28 cellular contexts compared by ENCODE assay signal in genomic region chr2:36031476-36031875, GRCh38.
A peak's percentile ranks its signal among the peaks of the same experiment; 100 is the strongest.
DNase-seq lines count a peak whose midpoint lies in the region; ATAC-seq, FAIRE-seq and TF ChIP-seq lines count a peak whose summit lies in the region.
"Had no signal": no experiment of that assay in that cellular context is flagged by ENCODE, and none has a peak within 500 bp of the region (broad histone marks: within the 10 kb centered on the region; RNA-seq: fewer than 3 reads in every experiment).

No MANE protein-coding gene starts in this region.

- no peaks in the 10 kb centered on the region for H3K27me3 ChIP-seq in GM23338 (ENCODE audit: insufficient read depth)
- H3K27me3 ChIP-seq in right cardiac atrium (ENCODE audit: control insufficient read depth, insufficient read depth), result no peaks in the 10 kb centered on the region
- H3K27me3 ChIP-seq: BE2C, BLaER1 had no signal

- no peaks in the 10 kb centered on the region for H3K36me3 Mint-ChIP-seq in GM23338 (ENCODE audit: low read depth)
- H3K36me3 Mint-ChIP-seq in activated T-helper 2 cell treated with anti-CD3 and anti-CD28 coated beads, Interferon-gamma antibody, Interleukin-2, Interleukin-4, amounts not matched to agents 10 μg/mL and 5 μg/mL and 100 μg/mL, durations not matched to agents 14 hours and 24 hours and 36 hours (ENCODE audit: low read depth), result no peaks in the 10 kb centered on the region
- H3K36me3 Mint-ChIP-seq: CD14-positive monocyte; CD4-positive, alpha-beta memory T cell; CD4-positive, CD25-positive, alpha-beta regulatory T cell had no signal

- ATAC-seq in GM23338 (no peak), right cardiac atrium (no peak)
- ATAC-seq: GM12878 had no signal

- H3K36me3 ChIP-seq in GM23338 (ENCODE audit: insufficient read depth), result no peaks in the 10 kb centered on the region
- H3K36me3 ChIP-seq: BE2C, BLaER1 had no signal

- TF ChIP-seq CTCF in GM23338 (conservative IDR thresholded peaks at IDR 0.05; ENCODE audit: low read depth in 2 of 2), result no peak

- H3K27ac ChIP-seq in GM23338 (ENCODE audit: low read depth) (no peak overlapping the region), right cardiac atrium (ENCODE audit: low read length) (no peak overlapping the region)
- H3K27ac ChIP-seq: BLaER1 had no signal

- no peak overlapping the region for H3K4me2 ChIP-seq in GM23338
- H3K4me2 ChIP-seq: BLaER1 had no signal

- no peaks in the 10 kb centered on the region for H3K9me3 ChIP-seq in right cardiac atrium (ENCODE audit: control insufficient read depth, low read length)
- H3K9me3 ChIP-seq: BE2C, BLaER1 had no signal

- no peaks in the 10 kb centered on the region for H3K4me1 Mint-ChIP-seq in GM23338
- no peaks in the 10 kb centered on the region for H3K4me1 Mint-ChIP-seq in activated T-helper 2 cell treated with anti-CD3 and anti-CD28 coated beads, Interferon-gamma antibody, Interleukin-2, Interleukin-4, amounts not matched to agents 10 μg/mL and 5 μg/mL and 100 μg/mL, durations not matched to agents 14 hours and 24 hours and 36 hours (ENCODE audit: low read depth)
- H3K4me1 Mint-ChIP-seq: CD14-positive monocyte had no signal

- H3K9me2 ChIP-seq in GM23338 (ENCODE audit: insufficient read depth), result no peaks in the 10 kb centered on the region

- H3F3A ChIP-seq in GM23338 (replicated peaks; ENCODE audit: low read depth), result no peaks in the 10 kb centered on the region

- DNase-seq in GM19239 (ENCODE audit: insufficient read length, low spot score), result no peak
- no peak for DNase-seq in GM23338 (ENCODE audit: low spot score)
- DNase-seq in glomerular visceral epithelial cell (ENCODE audit: extremely low spot score), result peak; percentile 1
- peak; percentile 64 for DNase-seq in renal cortical epithelial cell (ENCODE audit: low read depth)
- DNase-seq in NCI-H146 (lab: John Stamatoyannopoulos, UW), result no peak
- DNase-seq in activated T-helper 2 cell treated with anti-CD3 and anti-CD28 coated beads, Interferon-gamma antibody, Interleukin-2, Interleukin-4, amounts not matched to agents 10 μg/mL and 5 μg/mL and 100 μg/mL, durations not matched to agents 14 hours and 24 hours and 36 hours (ENCODE audit: low spot score), result no peak
- DNase-seq in right cardiac atrium, result no peak
- DNase-seq: 8988T; ACHN; BE2C; C1 segment of cervical spinal cord; CD4-positive, alpha-beta memory T cell; CD4-positive, CD25-positive, alpha-beta regulatory T cell; CD8-positive, alpha-beta memory T cell; COR-L47; DMS 273 treated with DMSO at 0.1 percent for 48 hours; DMS153; DMS53; DMS79; DND-41; EL; GDM1 had no signal

- no peaks in the 10 kb centered on the region for H3K79me2 ChIP-seq in GM23338 (replicated peaks; ENCODE audit: insufficient read depth)

- no peaks in the 10 kb centered on the region for H3K27me3 Mint-ChIP-seq in GM23338 (ENCODE audit: insufficient read depth, low read depth, poor library complexity)
- peaks cover 2% of the 10 kb centered on the region for H3K27me3 Mint-ChIP-seq in activated T-helper 2 cell treated with anti-CD3 and anti-CD28 coated beads, Interferon-gamma antibody, Interleukin-2, Interleukin-4, amounts not matched to agents 10 μg/mL and 5 μg/mL and 100 μg/mL, durations not matched to agents 14 hours and 24 hours and 36 hours (ENCODE audit: low read depth)
- H3K27me3 Mint-ChIP-seq: CD4-positive, CD25-positive, alpha-beta regulatory T cell had no signal

- no peak overlapping the region for H3K4me3 Mint-ChIP-seq in GM23338
- no peak overlapping the region for H3K4me3 Mint-ChIP-seq in activated T-helper 2 cell treated with anti-CD3 and anti-CD28 coated beads, Interferon-gamma antibody, Interleukin-2, Interleukin-4, amounts not matched to agents 10 μg/mL and 5 μg/mL and 100 μg/mL, durations not matched to agents 14 hours and 24 hours and 36 hours (ENCODE audit: low read depth)
- H3K4me3 Mint-ChIP-seq: CD14-positive monocyte; CD4-positive, alpha-beta memory T cell; CD4-positive, CD25-positive, alpha-beta regulatory T cell; CD8-positive, alpha-beta memory T cell had no signal

- H4K20me1 ChIP-seq in GM23338 (replicated peaks; ENCODE audit: insufficient read depth), result no peaks in the 10 kb centered on the region
- H4K20me1 ChIP-seq: BLaER1 had no signal

- peak overlapping the region; percentile 33; the same call in 1 of the 2 replicates for H2AFZ ChIP-seq in GM23338

- intact Hi-C loops in activated T-helper 2 cell treated with anti-CD3 and anti-CD28 coated beads, Interferon-gamma antibody, Interleukin-2, Interleukin-4, amounts not matched to agents 10 μg/mL and 5 μg/mL and 100 μg/mL, durations not matched to agents 14 hours and 24 hours and 36 hours (cut with micrococcal nuclease), result no loop called here
- intact Hi-C loops in right cardiac atrium (cut with DNase I), result no loop called here

- H3K4me1 ChIP-seq in GM23338 (ENCODE audit: insufficient read depth), result no peaks in the 10 kb centered on the region
- H3K4me1 ChIP-seq in right cardiac atrium (ENCODE audit: control insufficient read depth, insufficient read depth, low read length), result no peaks in the 10 kb centered on the region
- H3K4me1 ChIP-seq: BE2C, BLaER1 had no signal

- FAIRE-seq in GM19239 (lab: Jason Lieb, UNC), result peak; percentile 47
- FAIRE-seq: A204.1, GM12878, GM12892, GM18507 had no signal

- no peak overlapping the region for H3K4me3 ChIP-seq in GM23338
- H3K4me3 ChIP-seq in right cardiac atrium (ENCODE audit: low read length), result no peak overlapping the region
- H3K4me3 ChIP-seq: BLaER1, GM12878 had no signal

- WGBS in right cardiac atrium, result 57% methylated on average over 1 of the region's 1 CpG

- no peak overlapping the region for H3K27ac Mint-ChIP-seq in GM23338
- H3K27ac Mint-ChIP-seq in activated T-helper 2 cell treated with anti-CD3 and anti-CD28 coated beads, Interferon-gamma antibody, Interleukin-2, Interleukin-4, amounts not matched to agents 10 μg/mL and 5 μg/mL and 100 μg/mL, durations not matched to agents 14 hours and 24 hours and 36 hours, result no peak overlapping the region
- H3K27ac Mint-ChIP-seq: CD14-positive monocyte; CD4-positive, CD25-positive, alpha-beta regulatory T cell had no signal

- H3K9me3 Mint-ChIP-seq in GM23338, result 0 out of 3 replicates have a peak, but pooled peaks cover 3% of the 10 kb centered on the region
- no peaks in the 10 kb centered on the region for H3K9me3 Mint-ChIP-seq in activated T-helper 2 cell treated with anti-CD3 and anti-CD28 coated beads, Interferon-gamma antibody, Interleukin-2, Interleukin-4, amounts not matched to agents 10 μg/mL and 5 μg/mL and 100 μg/mL, durations not matched to agents 14 hours and 24 hours and 36 hours

TF ChIP-seq in GM23338, 12 proteins besides CTCF, POLR2A, EP300 and RAD21 (continues in another document):
- no peak for TF ChIP-seq POLR2AphosphoS5 (IDR thresholded peaks at IDR 0.05; ENCODE audit: low read depth)
- TF ChIP-seq, protein P1, sequence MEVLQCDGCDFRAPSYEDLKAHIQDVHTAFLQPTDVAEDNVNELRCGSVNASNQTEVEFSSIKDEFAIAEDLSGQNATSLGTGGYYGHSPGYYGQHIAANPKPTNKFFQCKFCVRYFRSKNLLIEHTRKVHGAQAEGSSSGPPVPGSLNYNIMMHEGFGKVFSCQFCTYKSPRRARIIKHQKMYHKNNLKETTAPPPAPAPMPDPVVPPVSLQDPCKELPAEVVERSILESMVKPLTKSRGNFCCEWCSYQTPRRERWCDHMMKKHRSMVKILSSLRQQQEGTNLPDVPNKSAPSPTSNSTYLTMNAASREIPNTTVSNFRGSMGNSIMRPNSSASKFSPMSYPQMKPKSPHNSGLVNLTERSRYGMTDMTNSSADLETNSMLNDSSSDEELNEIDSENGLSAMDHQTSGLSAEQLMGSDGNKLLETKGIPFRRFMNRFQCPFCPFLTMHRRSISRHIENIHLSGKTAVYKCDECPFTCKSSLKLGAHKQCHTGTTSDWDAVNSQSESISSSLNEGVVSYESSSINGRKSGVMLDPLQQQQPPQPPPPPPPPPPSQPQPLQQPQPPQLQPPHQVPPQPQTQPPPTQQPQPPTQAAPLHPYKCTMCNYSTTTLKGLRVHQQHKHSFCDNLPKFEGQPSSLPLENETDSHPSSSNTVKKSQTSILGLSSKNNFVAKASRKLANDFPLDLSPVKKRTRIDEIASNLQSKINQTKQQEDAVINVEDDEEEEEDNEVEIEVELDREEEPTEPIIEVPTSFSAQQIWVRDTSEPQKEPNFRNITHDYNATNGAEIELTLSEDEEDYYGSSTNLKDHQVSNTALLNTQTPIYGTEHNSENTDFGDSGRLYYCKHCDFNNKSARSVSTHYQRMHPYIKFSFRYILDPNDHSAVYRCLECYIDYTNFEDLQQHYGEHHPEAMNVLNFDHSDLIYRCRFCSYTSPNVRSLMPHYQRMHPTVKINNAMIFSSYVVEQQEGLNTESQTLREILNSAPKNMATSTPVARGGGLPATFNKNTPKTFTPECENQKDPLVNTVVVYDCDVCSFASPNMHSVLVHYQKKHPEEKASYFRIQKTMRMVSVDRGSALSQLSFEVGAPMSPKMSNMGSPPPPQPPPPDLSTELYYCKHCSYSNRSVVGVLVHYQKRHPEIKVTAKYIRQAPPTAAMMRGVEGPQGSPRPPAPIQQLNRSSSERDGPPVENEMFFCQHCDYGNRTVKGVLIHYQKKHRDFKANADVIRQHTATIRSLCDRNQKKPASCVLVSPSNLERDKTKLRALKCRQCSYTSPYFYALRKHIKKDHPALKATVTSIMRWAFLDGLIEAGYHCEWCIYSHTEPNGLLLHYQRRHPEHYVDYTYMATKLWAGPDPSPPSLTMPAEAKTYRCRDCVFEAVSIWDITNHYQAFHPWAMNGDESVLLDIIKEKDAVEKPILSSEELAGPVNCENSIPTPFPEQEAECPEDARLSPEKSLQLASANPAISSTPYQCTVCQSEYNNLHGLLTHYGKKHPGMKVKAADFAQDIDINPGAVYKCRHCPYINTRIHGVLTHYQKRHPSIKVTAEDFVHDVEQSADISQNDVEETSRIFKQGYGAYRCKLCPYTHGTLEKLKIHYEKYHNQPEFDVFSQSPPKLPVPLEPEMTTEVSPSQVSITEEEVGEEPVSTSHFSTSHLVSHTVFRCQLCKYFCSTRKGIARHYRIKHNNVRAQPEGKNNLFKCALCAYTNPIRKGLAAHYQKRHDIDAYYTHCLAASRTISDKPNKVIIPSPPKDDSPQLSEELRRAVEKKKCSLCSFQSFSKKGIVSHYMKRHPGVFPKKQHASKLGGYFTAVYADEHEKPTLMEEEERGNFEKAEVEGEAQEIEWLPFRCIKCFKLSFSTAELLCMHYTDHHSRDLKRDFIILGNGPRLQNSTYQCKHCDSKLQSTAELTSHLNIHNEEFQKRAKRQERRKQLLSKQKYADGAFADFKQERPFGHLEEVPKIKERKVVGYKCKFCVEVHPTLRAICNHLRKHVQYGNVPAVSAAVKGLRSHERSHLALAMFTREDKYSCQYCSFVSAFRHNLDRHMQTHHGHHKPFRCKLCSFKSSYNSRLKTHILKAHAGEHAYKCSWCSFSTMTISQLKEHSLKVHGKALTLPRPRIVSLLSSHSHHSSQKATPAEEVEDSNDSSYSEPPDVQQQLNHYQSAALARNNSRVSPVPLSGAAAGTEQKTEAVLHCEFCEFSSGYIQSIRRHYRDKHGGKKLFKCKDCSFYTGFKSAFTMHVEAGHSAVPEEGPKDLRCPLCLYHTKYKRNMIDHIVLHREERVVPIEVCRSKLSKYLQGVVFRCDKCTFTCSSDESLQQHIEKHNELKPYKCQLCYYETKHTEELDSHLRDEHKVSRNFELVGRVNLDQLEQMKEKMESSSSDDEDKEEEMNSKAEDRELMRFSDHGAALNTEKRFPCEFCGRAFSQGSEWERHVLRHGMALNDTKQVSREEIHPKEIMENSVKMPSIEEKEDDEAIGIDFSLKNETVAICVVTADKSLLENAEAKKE (CRISPR knock-in tag; IDR thresholded peaks at IDR 0.05), result no peak
- TF ChIP-seq ZNF114 (CRISPR knock-in tag; IDR thresholded peaks at IDR 0.05), result no peak

Comparison
In these comparisons a context has a peak if more than half of its experiments do, and no peak if none do; other contexts are left out.
1. DNase-seq: peak in glomerular visceral epithelial cell (single experiment) and renal cortical epithelial cell (single experiment); none in GM19239 (single experiment), GM23338 (single experiment), NCI-H146 (single experiment), activated T-helper 2 cell treated with anti-CD3 and anti-CD28 coated beads, Interferon-gamma antibody, Interleukin-2, Interleukin-4, amounts not matched to agents 10 μg/mL and 5 μg/mL and 100 μg/mL, durations not matched to agents 14 hours and 24 hours and 36 hours (single experiment) and right cardiac atrium (0 of 3).